1 cellular context compared by ENCODE assay signal in genomic region chr19:19138110-19138981, GRCh38.
TF ChIP-seq lines count a peak whose summit lies in the region.

Gene TMEM161A, minus strand, starts transcription at chr19:19138478. Its CDS starts 50 bp downstream, at chr19:19138428.

TF ChIP-seq in HEK293, 187 proteins besides CTCF, POLR2A, EP300 and RAD21 (continued from another document):
- TF ChIP-seq PRDM2 (tag by site-specific recombination; IDR thresholded peaks at IDR 0.05; ENCODE audit: borderline replicate concordance), result no peak
- TF ChIP-seq PRDM1 (tag by site-specific recombination; IDR thresholded peaks at IDR 0.05), result no peak
- TF ChIP-seq ZNF311 (tag by site-specific recombination; IDR thresholded peaks at IDR 0.05; ENCODE audit: borderline replicate concordance), result no peak
- no peak for TF ChIP-seq ZNF292 (tag by site-specific recombination; IDR thresholded peaks at IDR 0.05; ENCODE audit: borderline replicate concordance, low read depth)
- TF ChIP-seq ZNF548 (tag by site-specific recombination; IDR thresholded peaks at IDR 0.05), result no peak
- no peak; the same call in 1 of the 2 replicates for TF ChIP-seq HIC1 (tag by site-specific recombination; IDR thresholded peaks at IDR 0.05)
- TF ChIP-seq KLF16 (tag by site-specific recombination; IDR thresholded peaks at IDR 0.05), result no peak
- TF ChIP-seq ZIC2 (tag by site-specific recombination; IDR thresholded peaks at IDR 0.05), result peak; percentile 34; the same call in 1 of the 2 replicates
- no peak for TF ChIP-seq ZFP41 (tag by site-specific recombination; IDR thresholded peaks at IDR 0.05; ENCODE audit: borderline replicate concordance)
- no peak for TF ChIP-seq ZNF19 (tag by site-specific recombination; IDR thresholded peaks at IDR 0.05; ENCODE audit: low read depth)
- no peak for TF ChIP-seq GLI2 (tag by site-specific recombination; IDR thresholded peaks at IDR 0.05; ENCODE audit: borderline replicate concordance, low read depth)
- no peak for TF ChIP-seq ZBTB21 (tag by site-specific recombination; IDR thresholded peaks at IDR 0.05)
- TF ChIP-seq ZNF629 (tag by site-specific recombination; IDR thresholded peaks at IDR 0.05), result peak; percentile 14; the same call in 1 of the 2 replicates
- no peak for TF ChIP-seq BCL11A (tag by site-specific recombination; IDR thresholded peaks at IDR 0.05; ENCODE audit: low read depth)
- 0 out of 2 replicates have a peak, but pooled peaks have one; percentile 29 for TF ChIP-seq ZNF398 (tag by site-specific recombination; IDR thresholded peaks at IDR 0.05)
- TF ChIP-seq ZNF837 (tag by site-specific recombination; IDR thresholded peaks at IDR 0.05), result no peak
- no peak for TF ChIP-seq ZNF24 (tag by site-specific recombination; IDR thresholded peaks at IDR 0.05)
- peak; percentile 95 for TF ChIP-seq ZNF16 (tag by site-specific recombination; IDR thresholded peaks at IDR 0.05; ENCODE audit: low read depth)
- no peak for TF ChIP-seq OSR2 (tag by site-specific recombination; IDR thresholded peaks at IDR 0.05)
